ENCODE assay signal across 28 cellular contexts in genomic region chr1:15650433-15650832, GRCh38.
"Had no signal": no experiment of that assay in that cellular context is flagged by ENCODE, and none has a peak within 500 bp of the region (broad histone marks: within the 10 kb centered on the region; RNA-seq: fewer than 3 reads in every experiment).

No MANE protein-coding gene starts in this region.

- H3K27ac Mint-ChIP-seq: activated CD4-positive, alpha-beta memory T cell treated with anti-CD3 and anti-CD28 coated beads, Interleukin-2, amount 10 ng/mL, durations not matched to agents 7 days and 5 days; activated CD4-positive, alpha-beta T cell treated with anti-CD3 and anti-CD28 coated beads, Interleukin-2, amount 10 ng/mL, durations not matched to agents 7 days and 5 days; activated T-cell treated with anti-CD3 and anti-CD28 coated beads, Interleukin-2, amount 50 U/mL, for 24 hours; activated T-helper 17 cell treated with anti-CD3 and anti-CD28 coated beads, Interleukin-2, amount 50 U/mL, for 72 hours; mesothelial cell of epicardium; stimulated activated naive B cell treated with anti-CD40 and anti-IgM and Interleukin-4, amounts not matched to agents 10 μg/mL and 1 μg/mL and 100 μg/mL, for 72 hours had no signal

- H3K27me3 ChIP-seq: brain microvascular endothelial cell, pancreas, sigmoid colon, stomach, tibial nerve had no signal

- H3K9me3 ChIP-seq: pancreas, psoas muscle, sigmoid colon, stomach, tibial nerve had no signal

- DNase-seq: activated CD4-positive, alpha-beta memory T cell treated with anti-CD3 and anti-CD28 coated beads, Interleukin-2, amount 10 ng/mL, durations not matched to agents 7 days and 5 days; activated CD4-positive, alpha-beta T cell treated with anti-CD3 and anti-CD28 coated beads for 1 hour; activated CD4-positive, alpha-beta T cell treated with anti-CD3 and anti-CD28 coated beads, Interleukin-2, amount 10 ng/mL, durations not matched to agents 7 days and 5 days; activated CD8-positive, alpha-beta memory T cell treated with anti-CD3 and anti-CD28 coated beads, Interleukin-2, amount 50 U/mL, for 48 hours; activated gamma-delta T cell treated with Interleukin-2 at 50 U/mL for 16 hours; activated naive CD4-positive, alpha-beta T cell treated with anti-CD3 and anti-CD28 coated beads, Interleukin-2, amount 50 U/mL, for 16 hours; activated T-cell treated with anti-CD3 and anti-CD28 coated beads, Interleukin-2, amount 50 U/mL, for 24 hours; amniotic stem cell; brain microvascular endothelial cell; caudate nucleus; glutamatergic neuron; left cardiac atrium; left ventricle myocardium superior; naive B cell; nucleus accumbens; pancreas; psoas muscle; sigmoid colon; stimulated activated CD4-positive, alpha-beta T cell treated with anti-CD3 and anti-CD28 coated beads, Interleukin-15, amount 100 ng/mL, for 24 hours; stimulated activated CD4-positive, alpha-beta T cell treated with anti-CD3 and anti-CD28 coated beads, Interleukin-2, amount 100 ng/mL, for 24 hours; stimulated activated naive B cell treated with anti-CD40 and anti-IgM and Interleukin-4, amounts not matched to agents 10 μg/mL and 1 μg/mL and 100 μg/mL, for 72 hours; stomach; T-helper 9 cell; WERI-Rb-1 had no signal

- H3K27ac ChIP-seq: brain microvascular endothelial cell, pancreas, sigmoid colon, stomach, tibial nerve, WERI-Rb-1 had no signal

- H3K4me1 ChIP-seq: pancreas, sigmoid colon, stomach, tibial nerve had no signal

- ATAC-seq: activated T-helper 17 cell treated with anti-CD3 and anti-CD28 coated beads, Interleukin-2, amount 50 U/mL, for 72 hours; left cardiac atrium; left ventricle myocardium superior; pancreas; psoas muscle; stimulated activated naive B cell treated with anti-CD40 and anti-IgM and Interleukin-4, amounts not matched to agents 10 μg/mL and 1 μg/mL and 100 μg/mL, for 72 hours had no signal

- H3K4me3 ChIP-seq: pancreas, psoas muscle, sigmoid colon, stomach, tibial nerve had no signal

- H3K4me3 Mint-ChIP-seq: activated CD4-positive, alpha-beta memory T cell treated with anti-CD3 and anti-CD28 coated beads, Interleukin-2, amount 10 ng/mL, durations not matched to agents 7 days and 5 days; activated CD4-positive, alpha-beta T cell treated with anti-CD3 and anti-CD28 coated beads, Interleukin-2, amount 10 ng/mL, durations not matched to agents 7 days and 5 days; activated T-cell treated with anti-CD3 and anti-CD28 coated beads, Interleukin-2, amount 50 U/mL, for 24 hours; activated T-helper 17 cell treated with anti-CD3 and anti-CD28 coated beads, Interleukin-2, amount 50 U/mL, for 72 hours; mesothelial cell of epicardium; naive B cell; neural crest cell; stimulated activated naive B cell treated with anti-CD40 and anti-IgM and Interleukin-4, amounts not matched to agents 10 μg/mL and 1 μg/mL and 100 μg/mL, for 72 hours had no signal

- H3K9me3 Mint-ChIP-seq: activated CD4-positive, alpha-beta memory T cell treated with anti-CD3 and anti-CD28 coated beads, Interleukin-2, amount 10 ng/mL, durations not matched to agents 7 days and 5 days; activated CD4-positive, alpha-beta T cell treated with anti-CD3 and anti-CD28 coated beads, Interleukin-2, amount 10 ng/mL, durations not matched to agents 7 days and 5 days; activated T-cell treated with anti-CD3 and anti-CD28 coated beads, Interleukin-2, amount 50 U/mL, for 24 hours; activated T-helper 17 cell treated with anti-CD3 and anti-CD28 coated beads, Interleukin-2, amount 50 U/mL, for 72 hours; mesothelial cell of epicardium; naive B cell; neural crest cell; stimulated activated naive B cell treated with anti-CD40 and anti-IgM and Interleukin-4, amounts not matched to agents 10 μg/mL and 1 μg/mL and 100 μg/mL, for 72 hours had no signal

- H3K27me3 Mint-ChIP-seq: activated CD4-positive, alpha-beta memory T cell treated with anti-CD3 and anti-CD28 coated beads, Interleukin-2, amount 10 ng/mL, durations not matched to agents 7 days and 5 days; activated CD4-positive, alpha-beta T cell treated with anti-CD3 and anti-CD28 coated beads, Interleukin-2, amount 10 ng/mL, durations not matched to agents 7 days and 5 days; activated T-cell treated with anti-CD3 and anti-CD28 coated beads, Interleukin-2, amount 50 U/mL, for 24 hours; activated T-helper 17 cell treated with anti-CD3 and anti-CD28 coated beads, Interleukin-2, amount 50 U/mL, for 72 hours; naive B cell; stimulated activated naive B cell treated with anti-CD40 and anti-IgM and Interleukin-4, amounts not matched to agents 10 μg/mL and 1 μg/mL and 100 μg/mL, for 72 hours had no signal

- H3K4me1 Mint-ChIP-seq: activated CD4-positive, alpha-beta memory T cell treated with anti-CD3 and anti-CD28 coated beads, Interleukin-2, amount 10 ng/mL, durations not matched to agents 7 days and 5 days; mesothelial cell of epicardium; neural crest cell had no signal
